17 cellular contexts compared by ENCODE assay signal in genomic region chr10:49500420-49500819, GRCh38. TPM values are rescaled to one million over a fixed set of nuclear protein-coding genes. Genes with fewer than 3 reads are reported as not detected.
DNase-seq lines count a peak whose midpoint lies in the region; ATAC-seq, FAIRE-seq and TF ChIP-seq lines count a peak whose summit lies in the region.
"Had no signal": no experiment of that assay in that cellular context is flagged by ENCODE, and none has a peak within 500 bp of the region (broad histone marks: within the 10 kb centered on the region; RNA-seq: fewer than 3 reads in every experiment).

No MANE protein-coding gene starts in this region.

- H3K27ac ChIP-seq in breast epithelium (no peak overlapping the region), body of pancreas (no peak overlapping the region), small intestine (ENCODE audit: low read depth in 1 of 2, low read length in 1 of 2) (no peak overlapping the region)
- H3K27ac ChIP-seq: A549, stomach had no signal

- FAIRE-seq in small intestine (lab: Jason Lieb, UNC), result no peak
- FAIRE-seq: A549, urothelium cell line had no signal

- H3K4me3 ChIP-seq in breast epithelium (no peak overlapping the region), body of pancreas (no peak overlapping the region), small intestine (ENCODE audit: low read depth in 1 of 2, low read length in 2 of 2) (no peak overlapping the region)
- H3K4me3 ChIP-seq: A549, stomach had no signal

- no TSS peak for BruUV-seq in MCF 10A (replicated peaks; lab: Mats Ljungman, UMichigan)

- intact Hi-C loops in MCF 10A (cut with micrococcal nuclease), result no loop called here
- intact Hi-C loops in breast epithelium (cut with DNase I; ENCODE audit: low total_unique reads), result no loop called here
- intact Hi-C loops in body of pancreas (cut with DNase I), result no loop called here
- intact Hi-C loops in activated T-helper 2 cell treated with anti-CD3 and anti-CD28 coated beads, Interferon-gamma antibody, Interleukin-2, Interleukin-4, amounts not matched to agents 10 μg/mL and 5 μg/mL and 100 μg/mL, durations not matched to agents 14 hours and 24 hours and 36 hours (cut with micrococcal nuclease), result no loop called here

- DNase-seq in MCF 10A (ENCODE audit: unreplicated experiment) (peak; percentile 26), breast epithelium (ENCODE audit: low spot score in 2 of 2) (no peak), NCI-H2171 (lab: John Stamatoyannopoulos, UW) (peak; percentile 66), body of pancreas (peak; percentile 35 to 49 (median 40)), small intestine (peak; percentile 11), kidney tubule cell (ENCODE audit: low spot score) (no peak), amygdala (lab: John Stamatoyannopoulos, UW) (no peak)
- no peak for DNase-seq in activated T-helper 2 cell treated with anti-CD3 and anti-CD28 coated beads, Interferon-gamma antibody, Interleukin-2, Interleukin-4, amounts not matched to agents 10 μg/mL and 5 μg/mL and 100 μg/mL, durations not matched to agents 14 hours and 24 hours and 36 hours (ENCODE audit: low spot score)
- DNase-seq: activated CD4-positive, alpha-beta T cell treated with anti-CD3 and anti-CD28 coated beads, Interleukin-2, amount 50 U/mL, for 1 hour; activated T-cell treated with anti-CD3 and anti-CD28 coated beads, Interleukin-2, amount 50 U/mL, for 4 hours; CD4-positive, CD25-positive, alpha-beta regulatory T cell; dermis blood vessel endothelial cell; stomach had no signal

- no peaks in the 10 kb centered on the region for H3K4me1 ChIP-seq in breast epithelium
- no peaks in the 10 kb centered on the region for H3K4me1 ChIP-seq in body of pancreas
- H3K4me1 ChIP-seq in small intestine (ENCODE audit: control insufficient read depth in 2 of 2, insufficient read depth in 1 of 2, low read depth in 1 of 2, low read length in 1 of 2), result no peaks in the 10 kb centered on the region
- H3K4me1 ChIP-seq: A549 had no signal

- H3K27ac Mint-ChIP-seq in MCF 10A (ENCODE audit: low read depth, unreplicated experiment), result no peak overlapping the region
- no peak overlapping the region for H3K27ac Mint-ChIP-seq in activated T-helper 2 cell treated with anti-CD3 and anti-CD28 coated beads, Interferon-gamma antibody, Interleukin-2, Interleukin-4, amounts not matched to agents 10 μg/mL and 5 μg/mL and 100 μg/mL, durations not matched to agents 14 hours and 24 hours and 36 hours
- H3K27ac Mint-ChIP-seq: activated naive CD8-positive, alpha-beta T cell; CD4-positive, CD25-positive, alpha-beta regulatory T cell had no signal

- ATAC-seq in body of pancreas, result peak; percentile 83
- ATAC-seq: A549; activated T-cell treated with anti-CD3 and anti-CD28 coated beads, Interleukin-2, amount 50 U/mL, for 4 hours had no signal

- POLR2A ChIA-PET in MCF 10A (lab: Yijun Ruan, JAX), result interaction anchor here (0.9 to 1.8 kb wide), 4 partner anchors 9 to 39 kb away, joined by 3 to 6 read pairs (median 4); partner anchors contain the start of gene ERCC6

- no peaks in the 10 kb centered on the region for H3K9me3 ChIP-seq in breast epithelium
- H3K9me3 ChIP-seq in body of pancreas, result no peaks in the 10 kb centered on the region
- H3K9me3 ChIP-seq in small intestine (ENCODE audit: control insufficient read depth, low read depth), result no peaks in the 10 kb centered on the region
- H3K9me3 ChIP-seq: A549, stomach had no signal

- H3K4me3 Mint-ChIP-seq in MCF 10A (ENCODE audit: unreplicated experiment), result no peak overlapping the region
- no peak overlapping the region for H3K4me3 Mint-ChIP-seq in activated T-helper 2 cell treated with anti-CD3 and anti-CD28 coated beads, Interferon-gamma antibody, Interleukin-2, Interleukin-4, amounts not matched to agents 10 μg/mL and 5 μg/mL and 100 μg/mL, durations not matched to agents 14 hours and 24 hours and 36 hours (ENCODE audit: low read depth)
- H3K4me3 Mint-ChIP-seq: activated naive CD8-positive, alpha-beta T cell; activated T-cell treated with anti-CD3 and anti-CD28 coated beads, Interleukin-2, amount 50 U/mL, for 4 hours; neural crest cell had no signal

- peaks cover 8% of the 10 kb centered on the region for H3K4me1 Mint-ChIP-seq in MCF 10A (ENCODE audit: insufficient read depth, unreplicated experiment)
- peaks cover 23% of the 10 kb centered on the region for H3K4me1 Mint-ChIP-seq in activated T-helper 2 cell treated with anti-CD3 and anti-CD28 coated beads, Interferon-gamma antibody, Interleukin-2, Interleukin-4, amounts not matched to agents 10 μg/mL and 5 μg/mL and 100 μg/mL, durations not matched to agents 14 hours and 24 hours and 36 hours (ENCODE audit: low read depth)
- H3K4me1 Mint-ChIP-seq: neural crest cell had no signal

- no peaks in the 10 kb centered on the region for H3K36me3 ChIP-seq in breast epithelium
- no peaks in the 10 kb centered on the region for H3K36me3 ChIP-seq in body of pancreas (replicated peaks in 1 of 2; ENCODE audit: insufficient read depth in 1 of 2, low read depth in 2 of 2)
- H3K36me3 ChIP-seq in small intestine (ENCODE audit: control insufficient read depth in 2 of 2, insufficient read depth in 2 of 2, low read length in 2 of 2), result peaks cover 2 to 6% of the 10 kb centered on the region in 2 donors

- TF ChIP-seq POLR2A in breast epithelium (IDR thresholded peaks at IDR 0.05) (no peak), body of pancreas (IDR thresholded peaks at IDR 0.05) (no peak)

- H3K27me3 Mint-ChIP-seq in MCF 10A (ENCODE audit: insufficient read depth, unreplicated experiment), result no peaks in the 10 kb centered on the region
- H3K27me3 Mint-ChIP-seq in activated T-helper 2 cell treated with anti-CD3 and anti-CD28 coated beads, Interferon-gamma antibody, Interleukin-2, Interleukin-4, amounts not matched to agents 10 μg/mL and 5 μg/mL and 100 μg/mL, durations not matched to agents 14 hours and 24 hours and 36 hours (ENCODE audit: low read depth), result no peaks in the 10 kb centered on the region
- H3K27me3 Mint-ChIP-seq: activated naive CD8-positive, alpha-beta T cell; CD4-positive, CD25-positive, alpha-beta regulatory T cell had no signal

- WGBS in body of pancreas, 2 donors, result 26 to 47% methylated on average over 1 of the region's 1 CpG
- WGBS in small intestine, 3 donors, result 30 to 62% (median 39%) methylated on average over 1 of the region's 1 CpG

- CTCF ChIA-PET in MCF 10A (lab: Yijun Ruan, JAX), result interaction anchor here (1.2 to 3.4 kb wide), 3 partner anchors 12 to 93 kb away, joined by 3 to 15 read pairs (median 6); no protein-coding TSS in a partner anchor

- H3K27me3 ChIP-seq in breast epithelium (no peaks in the 10 kb centered on the region), body of pancreas (no peaks in the 10 kb centered on the region), small intestine (ENCODE audit: control insufficient read depth in 2 of 2, insufficient read depth in 2 of 2, low read length in 2 of 2) (no peaks in the 10 kb centered on the region)
- H3K27me3 ChIP-seq: stomach had no signal

- peaks cover 71% of the 10 kb centered on the region for H3K36me3 Mint-ChIP-seq in MCF 10A (ENCODE audit: insufficient read depth, unreplicated experiment)
- peaks cover 35% of the 10 kb centered on the region for H3K36me3 Mint-ChIP-seq in activated T-helper 2 cell treated with anti-CD3 and anti-CD28 coated beads, Interferon-gamma antibody, Interleukin-2, Interleukin-4, amounts not matched to agents 10 μg/mL and 5 μg/mL and 100 μg/mL, durations not matched to agents 14 hours and 24 hours and 36 hours (ENCODE audit: low read depth)

- no peaks in the 10 kb centered on the region for H3K9me3 Mint-ChIP-seq in MCF 10A (ENCODE audit: unreplicated experiment)
- H3K9me3 Mint-ChIP-seq in activated T-helper 2 cell treated with anti-CD3 and anti-CD28 coated beads, Interferon-gamma antibody, Interleukin-2, Interleukin-4, amounts not matched to agents 10 μg/mL and 5 μg/mL and 100 μg/mL, durations not matched to agents 14 hours and 24 hours and 36 hours, result no peaks in the 10 kb centered on the region
- H3K9me3 Mint-ChIP-seq: activated T-cell treated with anti-CD3 and anti-CD28 coated beads, Interleukin-2, amount 50 U/mL, for 4 hours; CD4-positive, CD25-positive, alpha-beta regulatory T cell; neural crest cell had no signal

- TF ChIP-seq CTCF in MCF 10A (IDR thresholded peaks at IDR 0.05; ENCODE audit: unreplicated experiment) (no peak), breast epithelium (IDR thresholded peaks at IDR 0.05) (no peak), body of pancreas (IDR thresholded peaks at IDR 0.05) (no peak)

RNA-seq across cellular contexts. Expression of gene ERCC6, which starts 38.5 kb away (rescaled TPM):
- total RNA-seq in MCF 10A (2022) (54.0 and 64.4 TPM in 2 replicates), breast epithelium (10 to 100 TPM; 19.5 to 27.8 (median 21.6) TPM), body of pancreas (10 to 100 TPM; 15.6 to 16.8 TPM)
- polyA plus RNA-seq in small intestine, result 1 to 10 TPM; 3.5 to 5.4 (median 4.7) TPM
- total RNA-seq in activated T-helper 2 cell treated with anti-CD3 and anti-CD28 coated beads, Interferon-gamma antibody, Interleukin-2, Interleukin-4, amounts not matched to agents 10 μg/mL and 5 μg/mL and 100 μg/mL, durations not matched to agents 14 hours and 24 hours and 36 hours, result 22.7 and 26.2 TPM in 2 replicates

Comparison
In these comparisons a context has a peak if more than half of its experiments do, and no peak if none do; other contexts are left out.
1. DNase-seq: peak in MCF 10A (single experiment), NCI-H2171 (single experiment), body of pancreas (4 of 4) and small intestine (single experiment); none in breast epithelium (0 of 2), activated T-helper 2 cell treated with anti-CD3 and anti-CD28 coated beads, Interferon-gamma antibody, Interleukin-2, Interleukin-4, amounts not matched to agents 10 μg/mL and 5 μg/mL and 100 μg/mL, durations not matched to agents 14 hours and 24 hours and 36 hours (single experiment), kidney tubule cell (single experiment) and amygdala (0 of 56).